8 cellular contexts compared by ENCODE assay signal in genomic region chr12:27012982-27013255, GRCh38.
DNase-seq lines count a peak whose midpoint lies in the region; ATAC-seq and TF ChIP-seq lines count a peak whose summit lies in the region.

No MANE protein-coding gene starts in this region.

- H3K27me3 ChIP-seq in MM.1S (replicated peaks; ENCODE audit: insufficient read depth, low read length): no peaks in the 10 kb centered on the region

- ATAC-seq in HG03135 (IDR thresholded peaks at IDR 0.05; ENCODE audit: unreplicated experiment) (no peak), HG03432 (IDR thresholded peaks at IDR 0.05; ENCODE audit: unreplicated experiment) (no peak)

- H2AFZ ChIP-seq in MM.1S (ENCODE audit: low read length): no peak overlapping the region

- H3K4me1 ChIP-seq in MM.1S (ENCODE audit: low read length): peaks cover 23% of the 10 kb centered on the region

- no peaks in the 10 kb centered on the region for H4K20me1 ChIP-seq in MM.1S (ENCODE audit: insufficient read depth, low read length)

- intact Hi-C loops in dendritic cell treated with granulocyte-macrophage colony-stimulating factor and Interleukin-4, amounts not matched to agents 40 ng/mL and 50 ng/mL, for 4 days (cut with micrococcal nuclease): loop anchor here (2.0 kb wide), 1 partner anchor 162 kb away; no protein-coding TSS in a partner anchor

- peaks cover 16% of the 10 kb centered on the region for H3K36me3 Mint-ChIP-seq in dendritic cell treated with granulocyte-macrophage colony-stimulating factor and Interleukin-4, amounts not matched to agents 40 ng/mL and 50 ng/mL, for 4 days (ENCODE audit: low read depth)
- no peaks in the 10 kb centered on the region for H3K36me3 Mint-ChIP-seq in nephron progenitor cell (ENCODE audit: low read depth)

- TF ChIP-seq CTCF in MM.1S (IDR thresholded peaks at IDR 0.05; ENCODE audit: low read length) (no peak), nephron progenitor cell (IDR thresholded peaks at IDR 0.05) (no peak)

- H3K4me3 ChIP-seq in MM.1S (ENCODE audit: low read length): peak overlapping the region; percentile 91; the same call in 1 of the 2 replicates

- H3K27me3 Mint-ChIP-seq in dendritic cell treated with granulocyte-macrophage colony-stimulating factor and Interleukin-4, amounts not matched to agents 40 ng/mL and 50 ng/mL, for 4 days: no peaks in the 10 kb centered on the region
- H3K27me3 Mint-ChIP-seq in nephron progenitor cell (ENCODE audit: low read depth, poor library complexity): peaks cover under 1% of the 10 kb centered on the region

- H3K9me3 ChIP-seq in MM.1S (replicated peaks; ENCODE audit: insufficient read depth, low read length): no peaks in the 10 kb centered on the region

- no peaks in the 10 kb centered on the region for H3K9me3 Mint-ChIP-seq in dendritic cell treated with granulocyte-macrophage colony-stimulating factor and Interleukin-4, amounts not matched to agents 40 ng/mL and 50 ng/mL, for 4 days
- H3K9me3 Mint-ChIP-seq in nephron progenitor cell: no peaks in the 10 kb centered on the region

- DNase-seq in DMS79 treated with DMSO at 0.1 percent for 48 hours (lab: John Stamatoyannopoulos, UW): peak; percentile 50
- DNase-seq in MM.1S: no peak
- no peak for DNase-seq in nephron progenitor cell
- no peak for DNase-seq in stimulated activated CD4-positive, alpha-beta T cell treated with anti-CD3 and anti-CD28 coated beads, Interleukin-4, amount 100 ng/mL, for 1 hour
- no peak for DNase-seq in GDM1 (lab: John Stamatoyannopoulos, UW)

- peak overlapping the region; percentile 96 for H3K4me2 ChIP-seq in MM.1S (ENCODE audit: low read depth, low read length)

- H3K27ac Mint-ChIP-seq in dendritic cell treated with granulocyte-macrophage colony-stimulating factor and Interleukin-4, amounts not matched to agents 40 ng/mL and 50 ng/mL, for 4 days: no peak overlapping the region
- no peak overlapping the region for H3K27ac Mint-ChIP-seq in nephron progenitor cell

- H3K36me3 ChIP-seq in MM.1S (replicated peaks; ENCODE audit: insufficient read depth, low read length): no peaks in the 10 kb centered on the region

- H3K79me2 ChIP-seq in MM.1S (ENCODE audit: low read length): peaks cover 38% of the 10 kb centered on the region

- H3K4me1 Mint-ChIP-seq in dendritic cell treated with granulocyte-macrophage colony-stimulating factor and Interleukin-4, amounts not matched to agents 40 ng/mL and 50 ng/mL, for 4 days (ENCODE audit: low read depth): peaks cover 42% of the 10 kb centered on the region
- H3K4me1 Mint-ChIP-seq in nephron progenitor cell: peaks cover 24% of the 10 kb centered on the region

- H3F3A ChIP-seq in MM.1S (ENCODE audit: insufficient read depth, low read length): peaks cover 13% of the 10 kb centered on the region

- 0 out of 2 replicates have a peak overlapping the region, but pooled peaks have one; percentile 76 for H3K9ac ChIP-seq in MM.1S (ENCODE audit: low read length)

- no peaks in the 10 kb centered on the region for H3K9me2 ChIP-seq in MM.1S (replicated peaks; ENCODE audit: insufficient read depth, low read length)

- H3K4me3 Mint-ChIP-seq in dendritic cell treated with granulocyte-macrophage colony-stimulating factor and Interleukin-4, amounts not matched to agents 40 ng/mL and 50 ng/mL, for 4 days: peak overlapping the region; percentile 93
- peak overlapping the region; percentile 94 for H3K4me3 Mint-ChIP-seq in nephron progenitor cell

- no peak overlapping the region for H3K27ac ChIP-seq in MM.1S (ENCODE audit: low read length)
